ENCODE assay signal across 26 cellular contexts in the genomic region with DNA sequence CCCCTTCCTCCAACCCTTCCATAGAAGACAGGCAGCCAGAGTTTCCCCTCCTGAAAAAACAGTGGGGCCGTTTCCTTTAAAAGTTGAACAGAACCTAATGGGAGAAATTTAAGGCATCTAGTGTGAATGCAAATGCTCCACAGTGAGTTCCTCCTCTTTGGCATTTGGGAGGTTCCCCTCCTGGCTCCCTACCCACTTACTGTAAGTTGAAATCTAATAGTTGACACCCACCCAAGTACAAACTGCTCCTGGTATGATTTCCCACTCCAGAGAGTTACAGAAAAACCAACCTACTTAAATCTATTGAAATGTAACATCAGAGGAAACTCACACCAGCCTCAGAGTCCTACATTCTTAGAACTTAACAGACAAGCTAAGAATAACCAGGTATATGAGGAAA. TPM values are rescaled to one million over a fixed set of nuclear protein-coding genes. Genes with fewer than 3 reads are reported as not detected.
DNase-seq lines count a peak whose midpoint lies in the region; ATAC-seq, FAIRE-seq and TF ChIP-seq lines count a peak whose summit lies in the region.
"Had no signal": no experiment of that assay in that cellular context is flagged by ENCODE, and none has a peak within 500 bp of the region (broad histone marks: within the 10 kb centered on the region; RNA-seq: fewer than 3 reads in every experiment).

No MANE protein-coding gene starts in this region.

- DNase-seq in GM19239 (ENCODE audit: insufficient read length, low spot score) (no peak), mesothelial cell of epicardium (ENCODE audit: low spot score in 2 of 2, unreplicated experiment in 2 of 2) (no peak), putamen (ENCODE audit: low spot score) (peak; percentile 68), NCI-H526 treated with DMSO at 0.1 percent for 48 hours (lab: John Stamatoyannopoulos, UW) (no peak), NCI-H2029 treated with DMSO at 0.1 percent for 48 hours (lab: John Stamatoyannopoulos, UW) (no peak)
- no peak for DNase-seq in CD8-positive, alpha-beta T cell
- DNase-seq: 8988T; ACHN; BE2C; C1 segment of cervical spinal cord; CD4-positive, alpha-beta T cell; CD8-positive, alpha-beta memory T cell; COR-L47; DMS 273 treated with DMSO at 0.1 percent for 48 hours; DMS153; DMS53; DMS79; DND-41; EL; GDM1 had no signal

- H3K27me3 Mint-ChIP-seq in mesothelial cell of epicardium (ENCODE audit: low read depth) = no peaks in the 10 kb centered on the region
- peaks cover 10% of the 10 kb centered on the region for H3K27me3 Mint-ChIP-seq in CD8-positive, alpha-beta T cell (ENCODE audit: low read depth)

- no peak for ATAC-seq in CD8-positive, alpha-beta T cell
- ATAC-seq: GM12878 had no signal

- H3K27ac Mint-ChIP-seq in mesothelial cell of epicardium = peak overlapping the region; percentile 52
- no peak overlapping the region for H3K27ac Mint-ChIP-seq in CD8-positive, alpha-beta T cell
- H3K27ac Mint-ChIP-seq: CD4-positive, alpha-beta T cell; CD8-positive, alpha-beta memory T cell had no signal

- peak; percentile 64 for FAIRE-seq in GM19239 (lab: Jason Lieb, UNC)
- FAIRE-seq: A204.1, GM12878, GM12892, GM18507 had no signal

- CTCF ChIA-PET in CD8-positive, alpha-beta T cell (lab: Charles Lee) = no interaction called here

- H3K4me1 ChIP-seq in CD8-positive, alpha-beta T cell (ENCODE audit: insufficient read depth, low read length) = no peaks in the 10 kb centered on the region
- H3K4me1 ChIP-seq: BE2C had no signal

- H3K36me3 Mint-ChIP-seq in mesothelial cell of epicardium = peaks cover 2% of the 10 kb centered on the region
- H3K36me3 Mint-ChIP-seq in CD8-positive, alpha-beta T cell = no peaks in the 10 kb centered on the region
- H3K36me3 Mint-ChIP-seq: CD8-positive, alpha-beta memory T cell had no signal

- no peaks in the 10 kb centered on the region for H3K9me3 Mint-ChIP-seq in mesothelial cell of epicardium
- H3K9me3 Mint-ChIP-seq in CD8-positive, alpha-beta T cell = no peaks in the 10 kb centered on the region
- H3K9me3 Mint-ChIP-seq: CD4-positive, alpha-beta T cell; CD8-positive, alpha-beta memory T cell had no signal

- H3K27me3 ChIP-seq in CD8-positive, alpha-beta T cell (ENCODE audit: insufficient read depth, low read length) = no peaks in the 10 kb centered on the region
- H3K27me3 ChIP-seq: BE2C, BLaER1 had no signal

- POLR2A ChIA-PET in CD8-positive, alpha-beta T cell (lab: Charles Lee) = no interaction called here

- H3K27ac ChIP-seq in CD8-positive, alpha-beta T cell (ENCODE audit: low read depth, low read length) = no peak overlapping the region
- H3K27ac ChIP-seq: BLaER1 had no signal

- no peak overlapping the region for H3K4me3 Mint-ChIP-seq in mesothelial cell of epicardium
- H3K4me3 Mint-ChIP-seq in CD8-positive, alpha-beta T cell = no peak overlapping the region
- H3K4me3 Mint-ChIP-seq: CD4-positive, alpha-beta T cell; CD8-positive, alpha-beta memory T cell had no signal

- H3K9me3 ChIP-seq in CD8-positive, alpha-beta T cell (ENCODE audit: low read length) = no peaks in the 10 kb centered on the region
- H3K9me3 ChIP-seq: BE2C, BLaER1 had no signal

- no peaks in the 10 kb centered on the region for H3K36me3 ChIP-seq in CD8-positive, alpha-beta T cell (ENCODE audit: insufficient read depth, low read length)
- H3K36me3 ChIP-seq: BE2C, BLaER1 had no signal

- no peak overlapping the region for H3K4me3 ChIP-seq in CD8-positive, alpha-beta T cell (ENCODE audit: low read depth, low read length)
- H3K4me3 ChIP-seq: BLaER1, GM12878 had no signal

- intact Hi-C loops in CD8-positive, alpha-beta T cell (cut with DNase I, micrococcal nuclease) = no loop called here

- TF ChIP-seq CTCF in mesothelial cell of epicardium (IDR thresholded peaks at IDR 0.05; ENCODE audit: unreplicated experiment) = no peak
- no peak for TF ChIP-seq CTCF in CD8-positive, alpha-beta T cell (IDR thresholded peaks at IDR 0.05)

- peaks cover 15% of the 10 kb centered on the region for H3K4me1 Mint-ChIP-seq in mesothelial cell of epicardium
- H3K4me1 Mint-ChIP-seq in CD8-positive, alpha-beta T cell (ENCODE audit: low read depth) = no peaks in the 10 kb centered on the region
- H3K4me1 Mint-ChIP-seq: CD8-positive, alpha-beta memory T cell had no signal

RNA-seq across cellular contexts. Expression of gene ENPEP, which starts 17.6 kb away (rescaled TPM):
- 11.9 to 15.3 TPM (median 13.4 TPM) in 3 replicates for total RNA-seq in mesothelial cell of epicardium
- total RNA-seq in CD8-positive, alpha-beta T cell = not detected
- total RNA-seq: CD4-positive, alpha-beta T cell; CD8-positive, alpha-beta memory T cell; G401; GM12878 had no signal

Comparison
In these comparisons a context has a peak if more than half of its experiments do, and no peak if none do; other contexts are left out.
1. RNA of gene ENPEP, which starts 17.6 kb away (total RNA-seq): 11.9 to 15.3 TPM in mesothelial cell of epicardium; not detected in CD8-positive, alpha-beta T cell; every median in the first group is over 10 times any median in the second.